1 cellular context compared by ENCODE assay signal in the genomic region with DNA sequence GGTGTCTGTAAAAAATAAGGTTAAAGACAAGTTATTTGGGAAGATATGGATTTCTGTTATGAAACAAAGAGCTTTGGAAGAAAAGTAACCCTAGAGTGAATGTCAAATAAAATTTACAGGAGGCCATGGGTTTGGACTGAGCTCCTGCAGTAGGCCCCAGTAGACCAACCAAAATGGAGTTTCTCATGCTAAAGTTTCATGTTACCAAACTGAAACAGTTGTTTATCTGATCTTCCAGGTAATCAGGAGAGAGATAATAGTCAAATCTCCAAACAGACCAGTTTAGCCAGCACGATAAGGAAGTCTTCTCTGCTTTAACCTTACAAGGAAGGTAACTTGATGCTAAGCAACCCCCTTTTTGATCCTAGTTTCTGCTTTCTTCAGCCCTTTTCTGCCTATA.
TF ChIP-seq lines count a peak whose summit lies in the region.

No MANE protein-coding gene starts in this region.

TF ChIP-seq in GM23338, 12 proteins besides CTCF, POLR2A, EP300 and RAD21:
- TF ChIP-seq, protein P1, sequence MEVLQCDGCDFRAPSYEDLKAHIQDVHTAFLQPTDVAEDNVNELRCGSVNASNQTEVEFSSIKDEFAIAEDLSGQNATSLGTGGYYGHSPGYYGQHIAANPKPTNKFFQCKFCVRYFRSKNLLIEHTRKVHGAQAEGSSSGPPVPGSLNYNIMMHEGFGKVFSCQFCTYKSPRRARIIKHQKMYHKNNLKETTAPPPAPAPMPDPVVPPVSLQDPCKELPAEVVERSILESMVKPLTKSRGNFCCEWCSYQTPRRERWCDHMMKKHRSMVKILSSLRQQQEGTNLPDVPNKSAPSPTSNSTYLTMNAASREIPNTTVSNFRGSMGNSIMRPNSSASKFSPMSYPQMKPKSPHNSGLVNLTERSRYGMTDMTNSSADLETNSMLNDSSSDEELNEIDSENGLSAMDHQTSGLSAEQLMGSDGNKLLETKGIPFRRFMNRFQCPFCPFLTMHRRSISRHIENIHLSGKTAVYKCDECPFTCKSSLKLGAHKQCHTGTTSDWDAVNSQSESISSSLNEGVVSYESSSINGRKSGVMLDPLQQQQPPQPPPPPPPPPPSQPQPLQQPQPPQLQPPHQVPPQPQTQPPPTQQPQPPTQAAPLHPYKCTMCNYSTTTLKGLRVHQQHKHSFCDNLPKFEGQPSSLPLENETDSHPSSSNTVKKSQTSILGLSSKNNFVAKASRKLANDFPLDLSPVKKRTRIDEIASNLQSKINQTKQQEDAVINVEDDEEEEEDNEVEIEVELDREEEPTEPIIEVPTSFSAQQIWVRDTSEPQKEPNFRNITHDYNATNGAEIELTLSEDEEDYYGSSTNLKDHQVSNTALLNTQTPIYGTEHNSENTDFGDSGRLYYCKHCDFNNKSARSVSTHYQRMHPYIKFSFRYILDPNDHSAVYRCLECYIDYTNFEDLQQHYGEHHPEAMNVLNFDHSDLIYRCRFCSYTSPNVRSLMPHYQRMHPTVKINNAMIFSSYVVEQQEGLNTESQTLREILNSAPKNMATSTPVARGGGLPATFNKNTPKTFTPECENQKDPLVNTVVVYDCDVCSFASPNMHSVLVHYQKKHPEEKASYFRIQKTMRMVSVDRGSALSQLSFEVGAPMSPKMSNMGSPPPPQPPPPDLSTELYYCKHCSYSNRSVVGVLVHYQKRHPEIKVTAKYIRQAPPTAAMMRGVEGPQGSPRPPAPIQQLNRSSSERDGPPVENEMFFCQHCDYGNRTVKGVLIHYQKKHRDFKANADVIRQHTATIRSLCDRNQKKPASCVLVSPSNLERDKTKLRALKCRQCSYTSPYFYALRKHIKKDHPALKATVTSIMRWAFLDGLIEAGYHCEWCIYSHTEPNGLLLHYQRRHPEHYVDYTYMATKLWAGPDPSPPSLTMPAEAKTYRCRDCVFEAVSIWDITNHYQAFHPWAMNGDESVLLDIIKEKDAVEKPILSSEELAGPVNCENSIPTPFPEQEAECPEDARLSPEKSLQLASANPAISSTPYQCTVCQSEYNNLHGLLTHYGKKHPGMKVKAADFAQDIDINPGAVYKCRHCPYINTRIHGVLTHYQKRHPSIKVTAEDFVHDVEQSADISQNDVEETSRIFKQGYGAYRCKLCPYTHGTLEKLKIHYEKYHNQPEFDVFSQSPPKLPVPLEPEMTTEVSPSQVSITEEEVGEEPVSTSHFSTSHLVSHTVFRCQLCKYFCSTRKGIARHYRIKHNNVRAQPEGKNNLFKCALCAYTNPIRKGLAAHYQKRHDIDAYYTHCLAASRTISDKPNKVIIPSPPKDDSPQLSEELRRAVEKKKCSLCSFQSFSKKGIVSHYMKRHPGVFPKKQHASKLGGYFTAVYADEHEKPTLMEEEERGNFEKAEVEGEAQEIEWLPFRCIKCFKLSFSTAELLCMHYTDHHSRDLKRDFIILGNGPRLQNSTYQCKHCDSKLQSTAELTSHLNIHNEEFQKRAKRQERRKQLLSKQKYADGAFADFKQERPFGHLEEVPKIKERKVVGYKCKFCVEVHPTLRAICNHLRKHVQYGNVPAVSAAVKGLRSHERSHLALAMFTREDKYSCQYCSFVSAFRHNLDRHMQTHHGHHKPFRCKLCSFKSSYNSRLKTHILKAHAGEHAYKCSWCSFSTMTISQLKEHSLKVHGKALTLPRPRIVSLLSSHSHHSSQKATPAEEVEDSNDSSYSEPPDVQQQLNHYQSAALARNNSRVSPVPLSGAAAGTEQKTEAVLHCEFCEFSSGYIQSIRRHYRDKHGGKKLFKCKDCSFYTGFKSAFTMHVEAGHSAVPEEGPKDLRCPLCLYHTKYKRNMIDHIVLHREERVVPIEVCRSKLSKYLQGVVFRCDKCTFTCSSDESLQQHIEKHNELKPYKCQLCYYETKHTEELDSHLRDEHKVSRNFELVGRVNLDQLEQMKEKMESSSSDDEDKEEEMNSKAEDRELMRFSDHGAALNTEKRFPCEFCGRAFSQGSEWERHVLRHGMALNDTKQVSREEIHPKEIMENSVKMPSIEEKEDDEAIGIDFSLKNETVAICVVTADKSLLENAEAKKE (CRISPR knock-in tag; IDR thresholded peaks at IDR 0.05): no peak
- no peak for TF ChIP-seq POLR2AphosphoS5 (IDR thresholded peaks at IDR 0.05; ENCODE audit: low read depth)
- TF ChIP-seq EZH2 (IDR thresholded peaks at IDR 0.05; ENCODE audit: low read depth, unreplicated experiment): no peak
- no peak for TF ChIP-seq STAT1 (IDR thresholded peaks at IDR 0.05; ENCODE audit: unreplicated experiment)
- no peak for TF ChIP-seq NANOG (IDR thresholded peaks at IDR 0.05; ENCODE audit: borderline replicate concordance)
- no peak for TF ChIP-seq CREB1 (CRISPR knock-in tag; IDR thresholded peaks at IDR 0.05; ENCODE audit: low read depth)
- no peak for TF ChIP-seq ZNF331 (CRISPR knock-in tag; IDR thresholded peaks at IDR 0.05; ENCODE audit: low read depth)
- no peak for TF ChIP-seq ZNF114 (CRISPR knock-in tag; IDR thresholded peaks at IDR 0.05)
- TF ChIP-seq, protein P2, sequence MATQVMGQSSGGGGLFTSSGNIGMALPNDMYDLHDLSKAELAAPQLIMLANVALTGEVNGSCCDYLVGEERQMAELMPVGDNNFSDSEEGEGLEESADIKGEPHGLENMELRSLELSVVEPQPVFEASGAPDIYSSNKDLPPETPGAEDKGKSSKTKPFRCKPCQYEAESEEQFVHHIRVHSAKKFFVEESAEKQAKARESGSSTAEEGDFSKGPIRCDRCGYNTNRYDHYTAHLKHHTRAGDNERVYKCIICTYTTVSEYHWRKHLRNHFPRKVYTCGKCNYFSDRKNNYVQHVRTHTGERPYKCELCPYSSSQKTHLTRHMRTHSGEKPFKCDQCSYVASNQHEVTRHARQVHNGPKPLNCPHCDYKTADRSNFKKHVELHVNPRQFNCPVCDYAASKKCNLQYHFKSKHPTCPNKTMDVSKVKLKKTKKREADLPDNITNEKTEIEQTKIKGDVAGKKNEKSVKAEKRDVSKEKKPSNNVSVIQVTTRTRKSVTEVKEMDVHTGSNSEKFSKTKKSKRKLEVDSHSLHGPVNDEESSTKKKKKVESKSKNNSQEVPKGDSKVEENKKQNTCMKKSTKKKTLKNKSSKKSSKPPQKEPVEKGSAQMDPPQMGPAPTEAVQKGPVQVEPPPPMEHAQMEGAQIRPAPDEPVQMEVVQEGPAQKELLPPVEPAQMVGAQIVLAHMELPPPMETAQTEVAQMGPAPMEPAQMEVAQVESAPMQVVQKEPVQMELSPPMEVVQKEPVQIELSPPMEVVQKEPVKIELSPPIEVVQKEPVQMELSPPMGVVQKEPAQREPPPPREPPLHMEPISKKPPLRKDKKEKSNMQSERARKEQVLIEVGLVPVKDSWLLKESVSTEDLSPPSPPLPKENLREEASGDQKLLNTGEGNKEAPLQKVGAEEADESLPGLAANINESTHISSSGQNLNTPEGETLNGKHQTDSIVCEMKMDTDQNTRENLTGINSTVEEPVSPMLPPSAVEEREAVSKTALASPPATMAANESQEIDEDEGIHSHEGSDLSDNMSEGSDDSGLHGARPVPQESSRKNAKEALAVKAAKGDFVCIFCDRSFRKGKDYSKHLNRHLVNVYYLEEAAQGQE (IDR thresholded peaks at IDR 0.05; ENCODE audit: unreplicated experiment): no peak
